In genomic region chr10:132158810-132159209, GRCh38 we compare ENCODE assay signal across 19 cellular contexts. TPM values are rescaled to one million over a fixed set of nuclear protein-coding genes. Genes with fewer than 3 reads are reported as not detected.
A peak's percentile ranks its signal among the peaks of the same experiment; 100 is the strongest.
DNase-seq lines count a peak whose midpoint lies in the region; ATAC-seq and TF ChIP-seq lines count a peak whose summit lies in the region.
"Had no signal": no experiment of that assay in that cellular context is flagged by ENCODE, and none has a peak within 500 bp of the region (broad histone marks: within the 10 kb centered on the region; RNA-seq: fewer than 3 reads in every experiment).

No MANE protein-coding gene starts in this region.

- no peak for TF ChIP-seq CTCF in Calu3 (IDR thresholded peaks at IDR 0.05; ENCODE audit: unreplicated experiment)

- H3K36me3 ChIP-seq in CD4-positive, CD25-positive, alpha-beta regulatory T cell (ENCODE audit: control insufficient read depth, insufficient read depth, low read length) = no peaks in the 10 kb centered on the region
- no peaks in the 10 kb centered on the region for H3K36me3 ChIP-seq in CD4-positive, alpha-beta memory T cell (ENCODE audit: insufficient read depth, low read length)
- no peaks in the 10 kb centered on the region for H3K36me3 ChIP-seq in ectodermal cell (ENCODE audit: control insufficient read depth, insufficient read depth, low read length)
- H3K36me3 ChIP-seq: ascending aorta, MG63, pancreas, uterus had no signal

- 94 to 95% methylated on average over 7 of the region's 7 CpGs for WGBS in ectodermal cell, 2 experiments

- ATAC-seq in CD4-positive, CD25-positive, alpha-beta regulatory T cell (ENCODE audit: low read depth in 2 of 2) = no peak
- ATAC-seq in HG03159 (IDR thresholded peaks at IDR 0.05; ENCODE audit: unreplicated experiment) = no peak
- ATAC-seq: esophagus mucosa, pancreas had no signal

- CTCF ChIA-PET in CD4-positive, alpha-beta memory T cell (lab: Charles Lee; ENCODE audit: partially characterized antibody) = no interaction called here
- CTCF ChIA-PET in Calu3 (lab: Charles Lee) = no interaction called here

- H3K36me3 Mint-ChIP-seq in CD4-positive, CD25-positive, alpha-beta regulatory T cell = no peaks in the 10 kb centered on the region
- no peaks in the 10 kb centered on the region for H3K36me3 Mint-ChIP-seq in CD4-positive, alpha-beta memory T cell
- H3K36me3 Mint-ChIP-seq in Calu3 (ENCODE audit: insufficient read depth, unreplicated experiment) = no peaks in the 10 kb centered on the region
- H3K36me3 Mint-ChIP-seq: stimulated activated naive B cell treated with anti-CD40 and anti-IgM and Interleukin-4, amounts not matched to agents 10 μg/mL and 1 μg/mL and 100 μg/mL, for 72 hours had no signal

- H3K4me3 Mint-ChIP-seq in CD4-positive, CD25-positive, alpha-beta regulatory T cell = peak overlapping the region in 1 of 4 donors; percentile 15
- H3K4me3 Mint-ChIP-seq in CD4-positive, alpha-beta memory T cell = peak overlapping the region; percentile 45 to 79 (median 72)
- H3K4me3 Mint-ChIP-seq in Calu3 (ENCODE audit: low read depth, unreplicated experiment) = no peak overlapping the region
- H3K4me3 Mint-ChIP-seq: H9; stimulated activated naive B cell treated with anti-CD40 and anti-IgM and Interleukin-4, amounts not matched to agents 10 μg/mL and 1 μg/mL and 100 μg/mL, for 72 hours had no signal

- H3K27ac Mint-ChIP-seq in CD4-positive, CD25-positive, alpha-beta regulatory T cell = peak overlapping the region in 2 of 3 donors; percentile 92 to 95
- peak overlapping the region; percentile 94 to 100 (median 99) for H3K27ac Mint-ChIP-seq in CD4-positive, alpha-beta memory T cell
- H3K27ac Mint-ChIP-seq in Calu3 (ENCODE audit: unreplicated experiment) = no peak overlapping the region
- H3K27ac Mint-ChIP-seq: stimulated activated naive B cell treated with anti-CD40 and anti-IgM and Interleukin-4, amounts not matched to agents 10 μg/mL and 1 μg/mL and 100 μg/mL, for 72 hours had no signal

- H3K9me3 ChIP-seq in CD4-positive, CD25-positive, alpha-beta regulatory T cell (ENCODE audit: control insufficient read depth in 2 of 2, low read length in 2 of 2) = no peaks in the 10 kb centered on the region
- no peaks in the 10 kb centered on the region for H3K9me3 ChIP-seq in CD4-positive, alpha-beta memory T cell (ENCODE audit: control insufficient read depth in 1 of 2, low read length in 2 of 2)
- no peaks in the 10 kb centered on the region for H3K9me3 ChIP-seq in ectodermal cell (ENCODE audit: control insufficient read depth, low read length)
- H3K9me3 ChIP-seq: ascending aorta, MG63, pancreas, uterus had no signal

- peak overlapping the region; percentile 87 for H3K27ac ChIP-seq in CD4-positive, CD25-positive, alpha-beta regulatory T cell (ENCODE audit: insufficient read depth, low read length, poor library complexity, severe bottlenecking)
- peak overlapping the region; percentile 97 for H3K27ac ChIP-seq in CD4-positive, alpha-beta memory T cell (ENCODE audit: low read depth, low read length)
- H3K27ac ChIP-seq in ectodermal cell (ENCODE audit: insufficient read depth, low read depth, low read length, poor library complexity, severe bottlenecking) = peak overlapping the region; percentile 44
- H3K27ac ChIP-seq: ascending aorta, coronary artery, pancreas, uterus had no signal

- H3K27me3 ChIP-seq in CD4-positive, CD25-positive, alpha-beta regulatory T cell (ENCODE audit: control insufficient read depth, insufficient read depth, low read length) = no peaks in the 10 kb centered on the region
- no peaks in the 10 kb centered on the region for H3K27me3 ChIP-seq in CD4-positive, alpha-beta memory T cell (ENCODE audit: insufficient read depth, low read length)
- H3K27me3 ChIP-seq in ectodermal cell (ENCODE audit: control insufficient read depth, insufficient read depth, low read length, poor library complexity, severe bottlenecking) = no peaks in the 10 kb centered on the region
- H3K27me3 ChIP-seq: ascending aorta, MG63, pancreas, uterus had no signal

- no peaks in the 10 kb centered on the region for H3K27me3 Mint-ChIP-seq in CD4-positive, CD25-positive, alpha-beta regulatory T cell
- H3K27me3 Mint-ChIP-seq in CD4-positive, alpha-beta memory T cell = no peaks in the 10 kb centered on the region
- H3K27me3 Mint-ChIP-seq in Calu3 (ENCODE audit: unreplicated experiment) = peaks cover 16% of the 10 kb centered on the region

- H3K4me3 ChIP-seq in CD4-positive, CD25-positive, alpha-beta regulatory T cell (ENCODE audit: low read depth, low read length) = no peak overlapping the region
- H3K4me3 ChIP-seq in CD4-positive, alpha-beta memory T cell (ENCODE audit: low read length in 2 of 2) = peak overlapping the region in 1 of 2 donors; percentile 4
- no peak overlapping the region for H3K4me3 ChIP-seq in ectodermal cell (ENCODE audit: insufficient read depth, low read depth, low read length)
- H3K4me3 ChIP-seq: ascending aorta, coronary artery, MG63, pancreas, uterus had no signal

- H3K4me1 ChIP-seq in CD4-positive, CD25-positive, alpha-beta regulatory T cell (ENCODE audit: control insufficient read depth, insufficient read depth, low read length, poor library complexity, severe bottlenecking) = peaks cover 16% of the 10 kb centered on the region
- peaks cover 32% of the 10 kb centered on the region for H3K4me1 ChIP-seq in CD4-positive, alpha-beta memory T cell (ENCODE audit: insufficient read depth, low read length)
- peaks cover 10% of the 10 kb centered on the region for H3K4me1 ChIP-seq in ectodermal cell (ENCODE audit: control insufficient read depth, insufficient read depth, low read length)
- H3K4me1 ChIP-seq: uterus had no signal

- POLR2A ChIA-PET in CD4-positive, alpha-beta memory T cell (lab: Charles Lee; ENCODE audit: partially characterized antibody) = no interaction called here

- BruUV-seq in Calu3 (replicated peaks; lab: Mats Ljungman, UMichigan) = no TSS peak

- H3K4me1 Mint-ChIP-seq in CD4-positive, CD25-positive, alpha-beta regulatory T cell = peaks cover 0 to 33% (median 6%) of the 10 kb centered on the region in 4 donors
- H3K4me1 Mint-ChIP-seq in CD4-positive, alpha-beta memory T cell = peaks cover 18 to 44% (median 34%) of the 10 kb centered on the region in 4 donors
- H3K4me1 Mint-ChIP-seq in Calu3 (ENCODE audit: low read depth, unreplicated experiment) = no peaks in the 10 kb centered on the region

- H3K9me3 Mint-ChIP-seq in CD4-positive, CD25-positive, alpha-beta regulatory T cell = peaks cover 0 to 4% (median 0%) of the 10 kb centered on the region in 7 donors
- H3K9me3 Mint-ChIP-seq in CD4-positive, alpha-beta memory T cell = peaks cover 0 to 9% (median 0%) of the 10 kb centered on the region in 8 donors
- H3K9me3 Mint-ChIP-seq in Calu3 (ENCODE audit: low read depth, unreplicated experiment) = peaks cover 5% of the 10 kb centered on the region
- H3K9me3 Mint-ChIP-seq: stimulated activated naive B cell treated with anti-CD40 and anti-IgM and Interleukin-4, amounts not matched to agents 10 μg/mL and 1 μg/mL and 100 μg/mL, for 72 hours had no signal

- intact Hi-C loops in CD4-positive, alpha-beta memory T cell (cut with micrococcal nuclease) = loop anchor here (2.0 to 5.0 kb wide), 3 partner anchors 148 to 378 kb away; partner anchors contain the start of genes INPP5A and STK32C
- intact Hi-C loops in Calu3 (cut with micrococcal nuclease; ENCODE audit: unreplicated experiment) = no loop called here

- DNase-seq in CD4-positive, CD25-positive, alpha-beta regulatory T cell = peak; percentile 13 to 49 (median 22)
- DNase-seq in CD4-positive, alpha-beta memory T cell = peak; percentile 47 to 88 (median 72)
- DNase-seq in T-helper 2 cell (peak in 3 of 5 experiments; percentile 25 to 60 (median 33)), amniotic stem cell (lab: John Stamatoyannopoulos, UW) (no peak), Calu3 (no peak)
- DNase-seq: DMS79 treated with DMSO at 0.1 percent for 48 hours; islet precursor cell; MG63; NCI-H2171; SIG-M5; stimulated activated naive B cell treated with anti-CD40 and anti-IgM and Interleukin-4, amounts not matched to agents 10 μg/mL and 1 μg/mL and 100 μg/mL, for 72 hours; uterus had no signal

RNA-seq across cellular contexts. Expression of gene DPYSL4, which starts 27.9 kb away (rescaled TPM):
- total RNA-seq in CD4-positive, CD25-positive, alpha-beta regulatory T cell = 1.2 TPM
- 1 to 10 TPM in 1 of 4 donors, not detected in 3; 1.9 TPM for polyA plus RNA-seq in CD4-positive, CD25-positive, alpha-beta regulatory T cell
- 1 to 10 TPM in 1 of 2 experiments, under 1 TPM in 1; 0.58 to 1.8 TPM for total RNA-seq in CD4-positive, alpha-beta memory T cell
- under 1 TPM; 0.21 to 0.24 TPM for polyA plus RNA-seq in CD4-positive, alpha-beta memory T cell
- polyA plus RNA-seq in ectodermal cell (2013, experiment 1 of 4) = 23.7 TPM
- 22.3 TPM for polyA plus RNA-seq in ectodermal cell (2013, experiment 2 of 4)
- polyA plus RNA-seq in ectodermal cell (2013, experiment 3 of 4) = 16.5 TPM
- polyA plus RNA-seq in ectodermal cell (2013, experiment 4 of 4) = 20.5 TPM
- total RNA-seq in Calu3 (2022) = 0.17 TPM in 1 of 2 replicates, not detected in the other
- total RNA-seq: ascending aorta had no signal

Comparison
In these comparisons a context has a peak if more than half of its experiments do, and no peak if none do; other contexts are left out.
1. DNase-seq: peak in CD4-positive, CD25-positive, alpha-beta regulatory T cell (3 of 3), CD4-positive, alpha-beta memory T cell (5 of 5) and T-helper 2 cell (3 of 5); none in amniotic stem cell (single experiment) and Calu3 (single experiment).
2. H3K27ac ChIP-seq: peak in every context shown above with its lines; median percentile 97 in CD4-positive, alpha-beta memory T cell; 87 in CD4-positive, CD25-positive, alpha-beta regulatory T cell; 44 in ectodermal cell.